In the genomic region with DNA sequence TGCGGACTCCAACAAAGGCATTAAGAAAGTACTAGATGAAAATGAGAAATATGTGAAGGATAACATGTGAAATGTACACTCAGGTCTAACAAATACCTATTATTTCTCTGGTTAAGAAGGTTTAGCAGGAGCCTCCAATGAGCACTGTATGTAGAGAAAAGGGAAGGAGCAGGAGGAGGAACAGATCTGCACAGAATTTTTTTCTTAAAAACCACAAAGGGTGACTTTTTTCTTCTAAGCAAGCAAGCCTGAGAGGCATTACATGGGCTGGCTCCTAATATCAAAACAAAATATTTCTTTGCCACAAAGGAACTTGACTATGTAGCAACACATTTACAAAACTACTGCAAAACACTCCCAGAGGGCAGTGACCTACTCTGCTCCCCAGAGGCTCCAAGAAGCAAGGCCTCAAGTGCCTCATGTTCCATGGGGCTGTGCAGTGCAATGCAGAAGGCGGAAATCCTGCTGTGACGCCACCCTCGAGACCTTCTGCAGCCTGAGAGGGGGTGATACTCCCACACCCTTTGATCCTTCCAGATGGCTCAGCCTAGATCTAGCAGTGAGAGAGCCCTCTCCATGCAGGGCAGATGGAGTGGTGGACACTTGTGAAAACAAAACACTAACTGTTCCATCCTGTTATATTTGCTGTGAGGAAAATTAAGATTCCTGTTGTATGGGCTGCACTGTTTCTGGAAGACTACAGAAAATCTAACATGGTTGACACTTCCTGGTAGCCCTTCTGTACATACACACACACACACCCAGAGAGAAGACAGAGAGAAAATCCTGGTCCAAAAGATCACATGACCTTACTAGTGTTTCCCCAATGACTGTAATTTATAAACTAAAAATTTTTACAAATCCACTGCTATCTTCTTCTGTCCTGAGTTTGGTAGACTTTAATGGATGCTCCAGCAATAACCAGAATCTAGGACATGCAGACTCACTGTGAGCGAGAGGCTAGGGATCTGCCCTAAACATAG, we compare ENCODE assay signal across 1 cellular context.
A peak's percentile ranks its signal among the peaks of the same experiment; 100 is the strongest.
TF ChIP-seq lines count a peak whose summit lies in the region.

No MANE protein-coding gene starts in this region.

TF ChIP-seq in K562, 482 proteins besides CTCF, POLR2A, EP300 and RAD21 (continued from another document):
- TF ChIP-seq, protein P1, sequence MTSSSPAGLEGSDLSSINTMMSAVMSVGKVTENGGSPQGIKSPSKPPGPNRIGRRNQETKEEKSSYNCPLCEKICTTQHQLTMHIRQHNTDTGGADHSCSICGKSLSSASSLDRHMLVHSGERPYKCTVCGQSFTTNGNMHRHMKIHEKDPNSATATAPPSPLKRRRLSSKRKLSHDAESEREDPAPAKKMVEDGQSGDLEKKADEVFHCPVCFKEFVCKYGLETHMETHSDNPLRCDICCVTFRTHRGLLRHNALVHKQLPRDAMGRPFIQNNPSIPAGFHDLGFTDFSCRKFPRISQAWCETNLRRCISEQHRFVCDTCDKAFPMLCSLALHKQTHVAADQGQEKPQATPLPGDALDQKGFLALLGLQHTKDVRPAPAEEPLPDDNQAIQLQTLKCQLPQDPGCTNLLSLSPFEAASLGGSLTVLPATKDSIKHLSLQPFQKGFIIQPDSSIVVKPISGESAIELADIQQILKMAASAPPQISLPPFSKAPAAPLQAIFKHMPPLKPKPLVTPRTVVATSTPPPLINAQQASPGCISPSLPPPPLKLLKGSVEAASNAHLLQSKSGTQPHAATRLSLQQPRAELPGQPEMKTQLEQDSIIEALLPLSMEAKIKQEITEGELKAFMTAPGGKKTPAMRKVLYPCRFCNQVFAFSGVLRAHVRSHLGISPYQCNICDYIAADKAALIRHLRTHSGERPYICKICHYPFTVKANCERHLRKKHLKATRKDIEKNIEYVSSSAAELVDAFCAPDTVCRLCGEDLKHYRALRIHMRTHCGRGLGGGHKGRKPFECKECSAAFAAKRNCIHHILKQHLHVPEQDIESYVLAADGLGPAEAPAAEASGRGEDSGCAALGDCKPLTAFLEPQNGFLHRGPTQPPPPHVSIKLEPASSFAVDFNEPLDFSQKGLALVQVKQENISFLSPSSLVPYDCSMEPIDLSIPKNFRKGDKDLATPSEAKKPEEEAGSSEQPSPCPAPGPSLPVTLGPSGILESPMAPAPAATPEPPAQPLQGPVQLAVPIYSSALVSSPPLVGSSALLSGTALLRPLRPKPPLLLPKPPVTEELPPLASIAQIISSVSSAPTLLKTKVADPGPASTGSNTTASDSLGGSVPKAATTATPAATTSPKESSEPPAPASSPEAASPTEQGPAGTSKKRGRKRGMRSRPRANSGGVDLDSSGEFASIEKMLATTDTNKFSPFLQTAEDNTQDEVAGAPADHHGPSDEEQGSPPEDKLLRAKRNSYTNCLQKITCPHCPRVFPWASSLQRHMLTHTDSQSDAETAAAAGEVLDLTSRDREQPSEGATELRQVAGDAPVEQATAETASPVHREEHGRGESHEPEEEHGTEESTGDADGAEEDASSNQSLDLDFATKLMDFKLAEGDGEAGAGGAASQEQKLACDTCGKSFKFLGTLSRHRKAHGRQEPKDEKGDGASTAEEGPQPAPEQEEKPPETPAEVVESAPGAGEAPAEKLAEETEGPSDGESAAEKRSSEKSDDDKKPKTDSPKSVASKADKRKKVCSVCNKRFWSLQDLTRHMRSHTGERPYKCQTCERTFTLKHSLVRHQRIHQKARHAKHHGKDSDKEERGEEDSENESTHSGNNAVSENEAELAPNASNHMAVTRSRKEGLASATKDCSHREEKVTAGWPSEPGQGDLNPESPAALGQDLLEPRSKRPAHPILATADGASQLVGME (CRISPR knock-in tag; IDR thresholded peaks at IDR 0.05) = no peak
- TF ChIP-seq, protein P2, sequence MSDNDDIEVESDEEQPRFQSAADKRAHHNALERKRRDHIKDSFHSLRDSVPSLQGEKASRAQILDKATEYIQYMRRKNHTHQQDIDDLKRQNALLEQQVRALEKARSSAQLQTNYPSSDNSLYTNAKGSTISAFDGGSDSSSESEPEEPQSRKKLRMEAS (CRISPR knock-in tag; IDR thresholded peaks at IDR 0.05) = peak; percentile 91
- no peak for TF ChIP-seq C11orf30 (IDR thresholded peaks at IDR 0.05; ENCODE audit: low read depth)
- TF ChIP-seq, protein P3, sequence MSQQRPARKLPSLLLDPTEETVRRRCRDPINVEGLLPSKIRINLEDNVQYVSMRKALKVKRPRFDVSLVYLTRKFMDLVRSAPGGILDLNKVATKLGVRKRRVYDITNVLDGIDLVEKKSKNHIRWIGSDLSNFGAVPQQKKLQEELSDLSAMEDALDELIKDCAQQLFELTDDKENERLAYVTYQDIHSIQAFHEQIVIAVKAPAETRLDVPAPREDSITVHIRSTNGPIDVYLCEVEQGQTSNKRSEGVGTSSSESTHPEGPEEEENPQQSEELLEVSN (IDR thresholded peaks at IDR 0.05; ENCODE audit: borderline replicate concordance in 1 of 2, extremely low read depth in 1 of 2, insufficient read depth in 1 of 2, insufficient read length in 1 of 2, low read depth in 1 of 2, low read length in 1 of 2, poor library complexity in 1 of 2, severe bottlenecking in 1 of 2) = peak; percentile 47 to 78
- TF ChIP-seq, protein P4, sequence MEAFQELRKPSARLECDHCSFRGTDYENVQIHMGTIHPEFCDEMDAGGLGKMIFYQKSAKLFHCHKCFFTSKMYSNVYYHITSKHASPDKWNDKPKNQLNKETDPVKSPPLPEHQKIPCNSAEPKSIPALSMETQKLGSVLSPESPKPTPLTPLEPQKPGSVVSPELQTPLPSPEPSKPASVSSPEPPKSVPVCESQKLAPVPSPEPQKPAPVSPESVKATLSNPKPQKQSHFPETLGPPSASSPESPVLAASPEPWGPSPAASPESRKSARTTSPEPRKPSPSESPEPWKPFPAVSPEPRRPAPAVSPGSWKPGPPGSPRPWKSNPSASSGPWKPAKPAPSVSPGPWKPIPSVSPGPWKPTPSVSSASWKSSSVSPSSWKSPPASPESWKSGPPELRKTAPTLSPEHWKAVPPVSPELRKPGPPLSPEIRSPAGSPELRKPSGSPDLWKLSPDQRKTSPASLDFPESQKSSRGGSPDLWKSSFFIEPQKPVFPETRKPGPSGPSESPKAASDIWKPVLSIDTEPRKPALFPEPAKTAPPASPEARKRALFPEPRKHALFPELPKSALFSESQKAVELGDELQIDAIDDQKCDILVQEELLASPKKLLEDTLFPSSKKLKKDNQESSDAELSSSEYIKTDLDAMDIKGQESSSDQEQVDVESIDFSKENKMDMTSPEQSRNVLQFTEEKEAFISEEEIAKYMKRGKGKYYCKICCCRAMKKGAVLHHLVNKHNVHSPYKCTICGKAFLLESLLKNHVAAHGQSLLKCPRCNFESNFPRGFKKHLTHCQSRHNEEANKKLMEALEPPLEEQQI (IDR thresholded peaks at IDR 0.05) = 0 out of 2 replicates have a peak, but pooled peaks have one; percentile 11
- peak; percentile 36; the same call in 1 of the 2 replicates for TF ChIP-seq NFRKB (IDR thresholded peaks at IDR 0.05; ENCODE audit: low read depth)
- TF ChIP-seq, protein P5, sequence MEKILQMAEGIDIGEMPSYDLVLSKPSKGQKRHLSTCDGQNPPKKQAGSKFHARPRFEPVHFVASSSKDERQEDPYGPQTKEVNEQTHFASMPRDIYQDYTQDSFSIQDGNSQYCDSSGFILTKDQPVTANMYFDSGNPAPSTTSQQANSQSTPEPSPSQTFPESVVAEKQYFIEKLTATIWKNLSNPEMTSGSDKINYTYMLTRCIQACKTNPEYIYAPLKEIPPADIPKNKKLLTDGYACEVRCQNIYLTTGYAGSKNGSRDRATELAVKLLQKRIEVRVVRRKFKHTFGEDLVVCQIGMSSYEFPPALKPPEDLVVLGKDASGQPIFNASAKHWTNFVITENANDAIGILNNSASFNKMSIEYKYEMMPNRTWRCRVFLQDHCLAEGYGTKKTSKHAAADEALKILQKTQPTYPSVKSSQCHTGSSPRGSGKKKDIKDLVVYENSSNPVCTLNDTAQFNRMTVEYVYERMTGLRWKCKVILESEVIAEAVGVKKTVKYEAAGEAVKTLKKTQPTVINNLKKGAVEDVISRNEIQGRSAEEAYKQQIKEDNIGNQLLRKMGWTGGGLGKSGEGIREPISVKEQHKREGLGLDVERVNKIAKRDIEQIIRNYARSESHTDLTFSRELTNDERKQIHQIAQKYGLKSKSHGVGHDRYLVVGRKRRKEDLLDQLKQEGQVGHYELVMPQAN (IDR thresholded peaks at IDR 0.05; ENCODE audit: borderline replicate concordance) = 0 out of 2 replicates have a peak, but pooled peaks have one; percentile 39
- TF ChIP-seq JUN (IDR thresholded peaks at IDR 0.05; ENCODE audit: borderline replicate concordance, low read depth, low read length) = no peak
- TF ChIP-seq JUN (CRISPR knock-in tag; IDR thresholded peaks at IDR 0.05; ENCODE audit: borderline replicate concordance) = peak; percentile 24; the same call in 1 of the 2 replicates
- peak; percentile 78 for TF ChIP-seq DPF2 (IDR thresholded peaks at IDR 0.05)
- TF ChIP-seq KLF16 (IDR thresholded peaks at IDR 0.05) = peak; percentile 73; the same call in 1 of the 2 replicates
- TF ChIP-seq, protein P6, sequence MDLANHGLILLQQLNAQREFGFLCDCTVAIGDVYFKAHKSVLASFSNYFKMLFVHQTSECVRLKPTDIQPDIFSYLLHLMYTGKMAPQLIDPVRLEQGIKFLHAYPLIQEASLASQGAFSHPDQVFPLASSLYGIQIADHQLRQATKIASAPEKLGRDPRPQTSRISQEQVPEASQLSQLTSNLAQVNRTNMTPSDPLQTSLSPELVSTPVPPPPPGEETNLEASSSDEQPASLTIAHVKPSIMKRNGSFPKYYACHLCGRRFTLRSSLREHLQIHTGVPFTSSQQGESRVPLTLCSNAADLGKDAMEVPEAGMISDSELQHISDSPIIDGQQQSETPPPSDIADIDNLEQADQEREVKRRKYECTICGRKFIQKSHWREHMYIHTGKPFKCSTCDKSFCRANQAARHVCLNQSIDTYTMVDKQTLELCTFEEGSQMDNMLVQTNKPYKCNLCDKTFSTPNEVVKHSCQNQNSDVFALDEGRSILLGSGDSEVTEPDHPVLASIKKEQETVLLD (IDR thresholded peaks at IDR 0.05) = peak; percentile 58; the same call in 1 of the 2 replicates
- TF ChIP-seq BDP1 (IDR thresholded peaks at IDR 0.05; ENCODE audit: insufficient read depth, insufficient read length) = no peak
- TF ChIP-seq HDAC2 (IDR thresholded peaks at IDR 0.05) = 0 out of 2 replicates have a peak, but pooled peaks have one; percentile 46
- no peak for TF ChIP-seq ZNF785 (CRISPR knock-in tag; IDR thresholded peaks at IDR 0.05)
- peak; percentile 92; the same call in 1 of the 2 replicates for TF ChIP-seq CBX1 (IDR thresholded peaks at IDR 0.05; ENCODE audit: low read depth)
